9 cellular contexts compared by ENCODE assay signal in the genomic region with DNA sequence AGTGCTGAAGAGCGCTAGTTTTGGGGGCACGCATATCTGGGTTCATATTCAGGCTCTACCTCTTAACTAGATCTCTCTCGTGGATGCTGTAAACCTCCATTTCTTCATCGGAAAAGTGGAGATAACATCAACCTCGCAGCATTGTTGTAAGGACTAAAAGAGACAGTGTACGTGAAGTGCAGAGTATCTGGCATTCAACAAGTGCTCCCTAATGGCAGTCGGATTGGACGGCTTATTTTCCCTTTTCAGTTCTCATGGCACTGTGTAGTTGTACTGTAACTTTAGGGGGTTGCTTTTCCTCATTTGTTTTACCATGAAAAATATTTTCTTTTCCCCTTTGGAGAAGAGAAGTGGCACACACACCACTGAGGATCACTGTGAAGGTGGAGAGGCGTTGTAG.
"Had no signal": no experiment of that assay in that cellular context is flagged by ENCODE, and none has a peak within 500 bp of the region (broad histone marks: within the 10 kb centered on the region; RNA-seq: fewer than 3 reads in every experiment).

No MANE protein-coding gene starts in this region.

- ATAC-seq: activated CD4-positive, alpha-beta T cell treated with anti-CD3 and anti-CD28 coated beads for 36 hours; activated CD4-positive, CD25-positive, alpha-beta regulatory T cell treated with anti-CD3 and anti-CD28 coated beads, Interleukin-2, amount 50 U/mL, for 24 hours; activated CD8-positive, alpha-beta memory T cell treated with anti-CD3 and anti-CD28 coated beads, Interleukin-2, amount 10 ng/mL, durations not matched to agents 7 days and 5 days; activated CD8-positive, alpha-beta T cell treated with anti-CD3 and anti-CD28 coated beads for 36 hours; activated CD8-positive, alpha-beta T cell treated with anti-CD3 and anti-CD28 coated beads, Interleukin-2, amount 10 ng/mL, durations not matched to agents 7 days and 5 days; T-helper 17 cell; WTC11 had no signal

- H3K27ac ChIP-seq: VCaP, WERI-Rb-1 had no signal

- H3K36me3 ChIP-seq: WERI-Rb-1 had no signal
